ENCODE assay signal across 8 cellular contexts in genomic region chrX:136781180-136781797, GRCh38. TPM values are rescaled to one million over a fixed set of nuclear protein-coding genes. Genes with fewer than 3 reads are reported as not detected.
DNase-seq lines count a peak whose midpoint lies in the region; ATAC-seq lines count a peak whose summit lies in the region.

No MANE protein-coding gene starts in this region.

- H3K4me2 ChIP-seq in GM23248 (ENCODE audit: unreplicated experiment) = peak overlapping the region; percentile 95
- no peak overlapping the region for H3K4me2 ChIP-seq in mesenchymal stem cell (ENCODE audit: low read length, poor library complexity, severe bottlenecking)
- H3K4me2 ChIP-seq in mesendoderm (ENCODE audit: low read length) = no peak overlapping the region

- H3K36me3 ChIP-seq in GM23248 (ENCODE audit: low read depth) = no peaks in the 10 kb centered on the region
- no peaks in the 10 kb centered on the region for H3K36me3 ChIP-seq in mesenchymal stem cell (ENCODE audit: control insufficient read depth in 1 of 2, insufficient read depth in 2 of 2, low read depth in 1 of 2, low read length in 2 of 2)
- no peaks in the 10 kb centered on the region for H3K36me3 ChIP-seq in mesendoderm (ENCODE audit: control insufficient read depth, insufficient read depth, low read length)

- H4K20me1 ChIP-seq in GM23248 (ENCODE audit: insufficient read depth) = no peaks in the 10 kb centered on the region

- H3K56ac ChIP-seq in mesendoderm (ENCODE audit: low read length) = no peak overlapping the region

- H3K18ac ChIP-seq in mesenchymal stem cell (ENCODE audit: low read depth in 1 of 2, low read length in 2 of 2) (no peak overlapping the region), mesendoderm (ENCODE audit: low read length) (no peak overlapping the region)

- H3K4me3 ChIP-seq in GM23248 (peak overlapping the region; percentile 70), mesenchymal stem cell (ENCODE audit: insufficient read depth in 1 of 2, low read depth in 1 of 2, low read length in 2 of 2) (peak overlapping the region in 1 of 2 experiments; percentile 63), mesendoderm (ENCODE audit: low read length) (no peak overlapping the region)

- H3K27ac Mint-ChIP-seq in activated naive CD4-positive, alpha-beta T cell treated with anti-CD3 and anti-CD28 coated beads, Interleukin-2, amount 50 U/mL, for 72 hours = peak overlapping the region; percentile 93 to 97

- H3K9ac ChIP-seq in GM23248 (peak overlapping the region; percentile 74), mesenchymal stem cell (ENCODE audit: low read length) (peak overlapping the region; percentile 72), mesendoderm (ENCODE audit: low read length) (no peak overlapping the region)

- no peak overlapping the region for H4K91ac ChIP-seq in mesenchymal stem cell (ENCODE audit: low read length)

- in situ Hi-C loops in GM23248 (cut with MboI) = no loop called here

- H2AK5ac ChIP-seq in mesenchymal stem cell (ENCODE audit: low read length, severe bottlenecking) (no peak overlapping the region), mesendoderm (ENCODE audit: low read length) (no peak overlapping the region)

- DNase-seq in AML-193 (lab: John Stamatoyannopoulos, UW) (peak; percentile 29 to 31), GM23248 (peak; percentile 74), mesenchymal stem cell (peak; percentile 12), DMS79 (lab: John Stamatoyannopoulos, UW) (no peak), mesendoderm (no peak), 8988T (no peak)
- no peak for DNase-seq in activated naive CD4-positive, alpha-beta T cell treated with anti-CD3 and anti-CD28 coated beads, Interleukin-2, amount 50 U/mL, for 72 hours (ENCODE audit: low spot score in 2 of 2)

- H3K23ac ChIP-seq in mesenchymal stem cell (ENCODE audit: low read length in 2 of 2) = no peak overlapping the region
- no peak overlapping the region for H3K23ac ChIP-seq in mesendoderm (ENCODE audit: low read length)

- H4K8ac ChIP-seq in mesenchymal stem cell (ENCODE audit: low read length) = no peak overlapping the region
- no peak overlapping the region for H4K8ac ChIP-seq in mesendoderm (ENCODE audit: low read depth, low read length)

- H4K5ac ChIP-seq in mesendoderm (ENCODE audit: low read length) = no peak overlapping the region

- H3K9me3 ChIP-seq in GM23248 (ENCODE audit: low read depth) (no peaks in the 10 kb centered on the region), mesenchymal stem cell (ENCODE audit: control insufficient read depth, low read length) (no peaks in the 10 kb centered on the region)

- no peak overlapping the region for H3K14ac ChIP-seq in mesenchymal stem cell (ENCODE audit: low read length in 2 of 2)

- 0 out of 2 replicates have a peak, but pooled peaks cover 2% of the 10 kb centered on the region for H3K4me1 ChIP-seq in GM23248 (ENCODE audit: insufficient read depth)
- no peaks in the 10 kb centered on the region for H3K4me1 ChIP-seq in mesenchymal stem cell (ENCODE audit: control insufficient read depth, insufficient read depth, low read depth, low read length)
- no peaks in the 10 kb centered on the region for H3K4me1 ChIP-seq in mesendoderm (ENCODE audit: control insufficient read depth, low read depth, low read length)

- H2BK5ac ChIP-seq in mesenchymal stem cell (ENCODE audit: low read depth, low read length, poor library complexity, severe bottlenecking) (no peak overlapping the region), mesendoderm (ENCODE audit: low read length) (no peak overlapping the region)

- H3K79me2 ChIP-seq in GM23248 (ENCODE audit: insufficient read depth) (no peaks in the 10 kb centered on the region), mesendoderm (ENCODE audit: control insufficient read depth, insufficient read depth, low read length) (no peaks in the 10 kb centered on the region)

- H3K27ac ChIP-seq in GM23248 = peak overlapping the region; percentile 40
- no peak overlapping the region for H3K27ac ChIP-seq in mesenchymal stem cell (ENCODE audit: low read length, poor library complexity, severe bottlenecking)
- H3K27ac ChIP-seq in mesendoderm (ENCODE audit: low read depth, low read length) = no peak overlapping the region

- no peaks in the 10 kb centered on the region for H3K9me3 Mint-ChIP-seq in activated naive CD4-positive, alpha-beta T cell treated with anti-CD3 and anti-CD28 coated beads, Interleukin-2, amount 50 U/mL, for 72 hours

- no peak overlapping the region for H2BK12ac ChIP-seq in mesenchymal stem cell (ENCODE audit: low read length in 2 of 2)

- H3K79me1 ChIP-seq in mesenchymal stem cell (replicated peaks; ENCODE audit: low read length, poor library complexity, severe bottlenecking) (no peaks in the 10 kb centered on the region), mesendoderm (ENCODE audit: low read length) (no peaks in the 10 kb centered on the region)

- H3K4ac ChIP-seq in mesenchymal stem cell (ENCODE audit: low read depth in 1 of 2, low read length in 2 of 2) = no peak overlapping the region
- H3K4ac ChIP-seq in mesendoderm (ENCODE audit: low read depth, low read length) = no peak overlapping the region

- no peaks in the 10 kb centered on the region for H3K9me2 ChIP-seq in GM23248 (ENCODE audit: insufficient read depth)

- H2BK120ac ChIP-seq in mesenchymal stem cell (ENCODE audit: low read depth, low read length) (no peak overlapping the region), mesendoderm (ENCODE audit: low read depth, low read length) (no peak overlapping the region)

- WGBS in GM23248 (ENCODE audit: low coverage in 1 of 2, low lambda C conversion rate in 2 of 2, missing lambda C conversion rate in 2 of 2), 2 experiments = 0 to 2% methylated on average over 9 of the region's 9 CpGs
- WGBS in mesenchymal stem cell = 74% methylated on average over 7 of the region's 9 CpGs
- WGBS in mesendoderm (ENCODE audit: extremely low coverage, insufficient coverage, low lambda C conversion rate) = no CpG with 5 or more reads among the region's 9 CpGs

- no peak for ATAC-seq in activated naive CD4-positive, alpha-beta T cell treated with anti-CD3 and anti-CD28 coated beads, Interleukin-2, amount 50 U/mL, for 72 hours
- ATAC-seq in GM18868 (IDR thresholded peaks at IDR 0.05; ENCODE audit: unreplicated experiment) = no peak

- H2BK15ac ChIP-seq in mesenchymal stem cell (ENCODE audit: low read depth, poor library complexity, severe bottlenecking) = no peak overlapping the region
- H2BK15ac ChIP-seq in mesendoderm (replicated peaks; ENCODE audit: low read depth) = no peak overlapping the region

- H2AFZ ChIP-seq in GM23248 = peak overlapping the region; percentile 94
- H2AFZ ChIP-seq in mesenchymal stem cell (ENCODE audit: low read depth, low read length) = no peak overlapping the region

- peaks cover 13 to 18% of the 10 kb centered on the region in 2 donors for H3K36me3 Mint-ChIP-seq in activated naive CD4-positive, alpha-beta T cell treated with anti-CD3 and anti-CD28 coated beads, Interleukin-2, amount 50 U/mL, for 72 hours

- peaks cover 6% of the 10 kb centered on the region; the same call in 1 of the 2 replicates for H3F3A ChIP-seq in GM23248 (ENCODE audit: insufficient read depth)

- no peaks in the 10 kb centered on the region for H3K27me3 ChIP-seq in GM23248 (replicated peaks; ENCODE audit: insufficient read depth)
- H3K27me3 ChIP-seq in mesenchymal stem cell (ENCODE audit: control insufficient read depth in 1 of 2, insufficient read depth in 1 of 2, low read length in 2 of 2) = no peaks in the 10 kb centered on the region
- H3K27me3 ChIP-seq in mesendoderm (ENCODE audit: insufficient read depth, low read length, poor library complexity) = no peaks in the 10 kb centered on the region

RNA-seq across cellular contexts. Expression of gene ARHGEF6, which starts 0.6 kb away (rescaled TPM):
- total RNA-seq in GM23248 (2014; rRNA removed; shearing (Covaris generic)) = 5.9 and 7.7 TPM in 2 replicates
- polyA plus RNA-seq in GM23248 (2016; fragmentation: Nextera tagmentation; extraction: Ambion mirVana) = 3.6 and 4.3 TPM in 2 replicates
- 10 to 100 TPM; 59.5 to 80.3 TPM for total RNA-seq in activated naive CD4-positive, alpha-beta T cell treated with anti-CD3 and anti-CD28 coated beads, Interleukin-2, amount 50 U/mL, for 72 hours
- polyA plus RNA-seq in mesenchymal stem cell (2013, experiment 1 of 2) = 2.7 TPM
- 2.9 TPM for polyA plus RNA-seq in mesenchymal stem cell (2013, experiment 2 of 2)
- 1.0 TPM for polyA plus RNA-seq in mesendoderm (2013, experiment 1 of 2)
- 1.1 TPM for polyA plus RNA-seq in mesendoderm (2013, experiment 2 of 2)

Comparison
In these comparisons a context has a peak if more than half of its experiments do, and no peak if none do; other contexts are left out.
1. DNase-seq: peak in AML-193 (2 of 2), GM23248 (single experiment) and mesenchymal stem cell (single experiment); none in activated naive CD4-positive, alpha-beta T cell treated with anti-CD3 and anti-CD28 coated beads, Interleukin-2, amount 50 U/mL, for 72 hours (0 of 2), DMS79 (single experiment), mesendoderm (single experiment) and 8988T (single experiment).